34 cellular contexts compared by ENCODE assay signal in genomic region chr11:11380340-11380739, GRCh38.
"Had no signal": no experiment of that assay in that cellular context is flagged by ENCODE, and none has a peak within 500 bp of the region (broad histone marks: within the 10 kb centered on the region; RNA-seq: fewer than 3 reads in every experiment).

No MANE protein-coding gene starts in this region.

- H3K27me3 ChIP-seq: MG63 had no signal

- H3K36me3 ChIP-seq: MG63 had no signal

- DNase-seq: Karpas-422, Kasumi-1, MG63, MM.1S, MV-4-11, NCI-H1048, NCI-H1092, NCI-H1092 treated with DMSO at 0.1 percent for 48 hours, NCI-H1105, NCI-H1105 treated with DMSO at 0.1 percent for 48 hours, NCI-H1417, NCI-H1417 treated with DMSO at 0.1 percent for 48 hours, NCI-H1436, NCI-H1436 treated with DMSO at 0.1 percent for 48 hours, NCI-H146, NCI-H1694, NCI-H1694 treated with DMSO at 0.1 percent for 48 hours, NCI-H187, NCI-H187 treated with DMSO at 0.1 percent for 48 hours, NCI-H1930, NCI-H2029, NCI-H2029 treated with DMSO at 0.1 percent for 48 hours, NCI-H2081, NCI-H2081 treated with DMSO at 0.1 percent for 48 hours, NCI-H2107, NCI-H2171, NCI-H2171 treated with DMSO at 0.1 percent for 48 hours, NCI-H2227 treated with DMSO at 0.1 percent for 48 hours, NCI-H226, NCI-H345, NCI-H446, NCI-H446 treated with DMSO at 0.1 percent for 48 hours, NCI-H510A, NCI-H510A treated with DMSO at 0.1 percent for 48 hours had no signal

- H3K4me3 ChIP-seq: MG63 had no signal
